8 cellular contexts compared by ENCODE assay signal in the genomic region with DNA sequence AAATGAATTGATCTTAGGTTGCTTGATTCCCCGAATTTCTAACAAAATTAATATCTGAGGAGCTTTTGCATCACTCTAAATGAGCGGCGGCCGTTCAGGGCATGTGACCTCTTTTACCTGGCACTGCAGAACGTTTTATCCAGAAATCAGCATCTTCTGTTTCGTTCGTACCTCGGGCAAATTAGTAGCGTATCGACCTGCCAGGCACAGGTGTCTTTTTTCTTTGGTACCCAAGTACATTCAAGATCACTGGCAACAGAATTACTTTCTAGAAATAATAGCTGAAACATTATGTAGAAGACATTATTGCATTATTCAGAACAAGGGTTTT. TPM values are rescaled to one million over a fixed set of nuclear protein-coding genes. Genes with fewer than 3 reads are reported as not detected.
DNase-seq lines count a peak whose midpoint lies in the region; ATAC-seq and TF ChIP-seq lines count a peak whose summit lies in the region.

No MANE protein-coding gene starts in this region.

- DNase-seq in DMS79 (lab: John Stamatoyannopoulos, UW) (peak; percentile 34), NT2/D1 (ENCODE audit: low read depth, low spot score) (no peak), osteocyte (ENCODE audit: extremely low spot score, unreplicated experiment) (no peak), GDM1 (lab: John Stamatoyannopoulos, UW) (no peak), GF-D8 (lab: John Stamatoyannopoulos, UW) (no peak), NCI-H2196 (lab: John Stamatoyannopoulos, UW; ENCODE audit: unreplicated experiment) (no peak)

- H3K4me3 ChIP-seq in NT2/D1 (ENCODE audit: insufficient read length, low read depth), result peak overlapping the region; percentile 74
- peak overlapping the region; percentile 94 for H3K4me3 ChIP-seq in endocrine pancreas (ENCODE audit: control insufficient read depth, insufficient read depth, low read length)

- H3K36me3 ChIP-seq in NT2/D1 (ENCODE audit: insufficient read depth, insufficient read length, low read length), result no peaks in the 10 kb centered on the region
- no peaks in the 10 kb centered on the region for H3K36me3 ChIP-seq in endocrine pancreas (ENCODE audit: control insufficient read depth, insufficient read depth, low read length)

- no peaks in the 10 kb centered on the region for H3K27me3 Mint-ChIP-seq in osteocyte (ENCODE audit: unreplicated experiment)

- H3K9me3 Mint-ChIP-seq in osteocyte (ENCODE audit: unreplicated experiment), result no peaks in the 10 kb centered on the region

- H3K27me3 ChIP-seq in NT2/D1 (ENCODE audit: insufficient read depth, insufficient read length) (peaks cover 34% of the 10 kb centered on the region), endocrine pancreas (ENCODE audit: control insufficient read depth, insufficient read depth, low read length) (no peaks in the 10 kb centered on the region)

- H3K4me1 ChIP-seq in NT2/D1 (ENCODE audit: insufficient read depth, insufficient read length), result peaks cover 3% of the 10 kb centered on the region
- H3K4me1 ChIP-seq in endocrine pancreas (ENCODE audit: control insufficient read depth, insufficient read depth, low read length), result no peaks in the 10 kb centered on the region

- H3K4me3 Mint-ChIP-seq in osteocyte (ENCODE audit: unreplicated experiment), result peak overlapping the region; percentile 82

- peaks cover 41% of the 10 kb centered on the region for H3K4me1 Mint-ChIP-seq in osteocyte (ENCODE audit: unreplicated experiment)

- H3K9me3 ChIP-seq in NT2/D1 (ENCODE audit: insufficient read depth, low read length) (no peaks in the 10 kb centered on the region), endocrine pancreas (ENCODE audit: control insufficient read depth, low read length) (no peaks in the 10 kb centered on the region)

- H3K36me3 Mint-ChIP-seq in osteocyte (ENCODE audit: unreplicated experiment), result no peaks in the 10 kb centered on the region

- peak overlapping the region; percentile 83 for H3K9ac ChIP-seq in NT2/D1 (ENCODE audit: insufficient read length, low read depth)
- peak overlapping the region; percentile 87 for H3K9ac ChIP-seq in endocrine pancreas (ENCODE audit: control insufficient read depth, insufficient read depth, low read length)

- H3K27ac Mint-ChIP-seq in osteocyte (ENCODE audit: unreplicated experiment), result peak overlapping the region; percentile 61

- TF ChIP-seq CTCF in osteocyte (IDR thresholded peaks at IDR 0.05), result no peak

- ATAC-seq in HG02588 (IDR thresholded peaks at IDR 0.05; ENCODE audit: unreplicated experiment), result no peak

RNA-seq across cellular contexts. Expression of a gene that starts 0.9 kb away (rescaled TPM):
- total RNA-seq in osteocyte, result 19.1 and 20.5 TPM in 2 replicates
